8 cellular contexts compared by ENCODE assay signal in genomic region chr12:54658306-54659264, GRCh38. TPM values are rescaled to one million over a fixed set of nuclear protein-coding genes. Genes with fewer than 3 reads are reported as not detected.
DNase-seq lines count a peak whose midpoint lies in the region; ATAC-seq, FAIRE-seq and TF ChIP-seq lines count a peak whose summit lies in the region.

No MANE protein-coding gene starts in this region.

- H3K9ac ChIP-seq in colonic mucosa (ENCODE audit: low read depth in 2 of 2, low read length in 2 of 2) = no peak overlapping the region

- FAIRE-seq in pancreas (lab: Jason Lieb, UNC) = no peak

- TF ChIP-seq POLR2A in lower leg skin (IDR thresholded peaks at IDR 0.05) = no peak

- no peak overlapping the region for H3K27ac ChIP-seq in colonic mucosa
- no peak overlapping the region for H3K27ac ChIP-seq in pancreas

- peak; percentile 24 for TF ChIP-seq CTCF in colonic mucosa (IDR thresholded peaks at IDR 0.05)
- TF ChIP-seq CTCF in pancreas (IDR thresholded peaks at IDR 0.05) = peak in 3 of 4 donors; percentile 30 to 55 (median 39)
- TF ChIP-seq CTCF in lower leg skin (IDR thresholded peaks at IDR 0.05) = no peak

- ATAC-seq in GM21723 (IDR thresholded peaks at IDR 0.05; ENCODE audit: unreplicated experiment) (peak; percentile 68), pancreas (peak; percentile 60 to 90 (median 78)), GM18520 (IDR thresholded peaks at IDR 0.05; ENCODE audit: unreplicated experiment) (no peak)

- no peak overlapping the region for H3K4me3 ChIP-seq in colonic mucosa
- H3K4me3 ChIP-seq in pancreas = no peak overlapping the region
- H3K4me3 ChIP-seq in lower leg skin (ENCODE audit: low read depth, poor library complexity, severe bottlenecking) = no peak overlapping the region

- H3K4me1 ChIP-seq in colonic mucosa (no peaks in the 10 kb centered on the region), pancreas (no peaks in the 10 kb centered on the region)

- no peaks in the 10 kb centered on the region for H3K9me3 ChIP-seq in colonic mucosa
- no peaks in the 10 kb centered on the region for H3K9me3 ChIP-seq in pancreas

- H3K27me3 ChIP-seq in colonic mucosa (no peaks in the 10 kb centered on the region), pancreas (no peaks in the 10 kb centered on the region)

- intact Hi-C loops in colonic mucosa (cut with DNase I) = no loop called here
- intact Hi-C loops in pancreas (cut with DNase I) = no loop called here
- intact Hi-C loops in lower leg skin (cut with DNase I; ENCODE audit: low total_unique reads) = no loop called here

- no peaks in the 10 kb centered on the region for H3K36me3 ChIP-seq in colonic mucosa
- H3K36me3 ChIP-seq in pancreas = no peaks in the 10 kb centered on the region

- peak; percentile 54 for DNase-seq in ELR (ENCODE audit: low read depth)
- DNase-seq in LHCN-M2 (ENCODE audit: low read depth) = peak; percentile 27
- DNase-seq in T-helper 9 cell = peak; percentile 21
- DNase-seq in colonic mucosa = peak; percentile 28
- peak in 5 of 6 donors; percentile 20 to 69 (median 55) for DNase-seq in pancreas
- DNase-seq in lower leg skin (ENCODE audit: low spot score in 2 of 2) = no peak

- 34 to 45% methylated on average over 19 of the region's 19 CpGs for WGBS in pancreas, 2 donors
- 64 to 69% methylated on average over 19 of the region's 19 CpGs for WGBS in lower leg skin, 2 donors

RNA-seq across cellular contexts. Expression of gene DCD, which starts 10.4 kb away (rescaled TPM):
- total RNA-seq in LHCN-M2 (2014; rRNA removed) (not detected in 2 replicates), colonic mucosa (not detected), pancreas (not detected), lower leg skin (1,000 to 10,000 TPM in 3 of 4 donors, 100 to 1,000 TPM in 1; 449 to 9,764 (median 1,589) TPM)
- polyA plus RNA-seq in LHCN-M2 (2012) = not detected
- polyA plus RNA-seq in pancreas = not detected

RNA-seq across cellular contexts. Expression of gene LACRT, which starts 23.9 kb away (rescaled TPM):
- total RNA-seq in LHCN-M2 (2014; rRNA removed) (not detected in 2 replicates), colonic mucosa (not detected), pancreas (not detected), lower leg skin (under 1 TPM in 1 of 4 donors, not detected in 3; 0.68 TPM)
- not detected for polyA plus RNA-seq in LHCN-M2 (2012)
- not detected for polyA plus RNA-seq in pancreas

Comparison
In these comparisons a context has a peak if more than half of its experiments do, and no peak if none do; other contexts are left out.
1. DNase-seq: peak in ELR (single experiment), LHCN-M2 (single experiment), T-helper 9 cell (single experiment), colonic mucosa (single experiment) and pancreas (5 of 6); none in lower leg skin (0 of 2).
2. CTCF ChIP-seq: peak in colonic mucosa (single experiment) and pancreas (3 of 4); none in lower leg skin (0 of 3).
3. RNA of gene DCD, which starts 10.4 kb away (total RNA-seq): 449 to 9,764 TPM in lower leg skin; not detected in LHCN-M2, not detected in colonic mucosa and not detected in pancreas; every median in the first group is over 100 times any median in the second.